ENCODE assay signal across 22 cellular contexts in genomic region chr17:70119545-70119944, GRCh38. TPM values are rescaled to one million over a fixed set of nuclear protein-coding genes. Genes with fewer than 3 reads are reported as not detected.
DNase-seq lines count a peak whose midpoint lies in the region; ATAC-seq, FAIRE-seq and TF ChIP-seq lines count a peak whose summit lies in the region.
"Had no signal": no experiment of that assay in that cellular context is flagged by ENCODE, and none has a peak within 500 bp of the region (broad histone marks: within the 10 kb centered on the region; RNA-seq: fewer than 3 reads in every experiment).

No MANE protein-coding gene starts in this region.

- no TSS peak for BruUV-seq in K562 (replicated peaks; lab: Mats Ljungman, UMichigan)

- TF ChIP-seq CTCF in K562 (IDR thresholded peaks at IDR 0.05 in 2 of 3, conservative IDR thresholded peaks at IDR 0.05 in 1 of 3; ENCODE audit: insufficient read depth in 2 of 3, low read depth in 1 of 3, low read length in 3 of 3): no peak

- POLR2A ChIA-PET in K562 (lab: Yijun Ruan, JAX): interaction anchor here (0.8 kb wide), 1 partner anchor 8 kb away, joined by 3 read pairs; no protein-coding TSS in a partner anchor

- ATAC-seq in K562: peak; percentile 35

- H3K27me3 ChIP-seq in BLaER1 (no peaks in the 10 kb centered on the region), Karpas-422 (ENCODE audit: low read length) (no peaks in the 10 kb centered on the region), K562 (ENCODE audit: control insufficient read depth in 2 of 2, insufficient read depth in 2 of 2, low read length in 2 of 2) (no peaks in the 10 kb centered on the region)

- no peak for TF ChIP-seq POLR2A in K562 (conservative IDR thresholded peaks at IDR 0.05)

- no peaks in the 10 kb centered on the region for H3K79me2 ChIP-seq in Karpas-422 (ENCODE audit: low read length)
- H3K79me2 ChIP-seq in K562 (ENCODE audit: control insufficient read depth, insufficient read depth, low read length): peaks cover 94% of the 10 kb centered on the region

- CTCF ChIA-PET in K562 (lab: Yijun Ruan, JAX; ENCODE audit: low intra/inter-chr PET ratio): no interaction called here

- H3K4me3 Mint-ChIP-seq in activated T-helper 1 cell treated with anti-CD3 and anti-CD28 coated beads, Interleukin-12 subunit alpha, Interleukin-12 subunit beta, Interleukin-2, Interleukin-4 antibody, amounts not matched to agents 30 ng/mL and 10 ng/mL and 1 ng/mL, durations not matched to agents 14 hours and 24 hours and 36 hours: no peak overlapping the region
- H3K4me3 Mint-ChIP-seq: CD4-positive, alpha-beta T cell had no signal

- H2AFZ ChIP-seq in Karpas-422 (ENCODE audit: low read length) (no peak overlapping the region), K562 (ENCODE audit: low read depth, low read length) (no peak overlapping the region)

- intact Hi-C loops in K562 (cut with micrococcal nuclease): no loop called here
- intact Hi-C loops in activated T-helper 1 cell treated with anti-CD3 and anti-CD28 coated beads, Interleukin-12 subunit alpha, Interleukin-12 subunit beta, Interleukin-2, Interleukin-4 antibody, amounts not matched to agents 30 ng/mL and 10 ng/mL and 1 ng/mL, durations not matched to agents 14 hours and 24 hours and 36 hours (cut with micrococcal nuclease): no loop called here

- H4K20me1 ChIP-seq in BLaER1 (no peaks in the 10 kb centered on the region), Karpas-422 (ENCODE audit: insufficient read depth, low read depth, low read length) (no peaks in the 10 kb centered on the region), K562 (replicated peaks; ENCODE audit: control insufficient read depth, insufficient read depth, low read length) (no peaks in the 10 kb centered on the region)

- H3K9ac ChIP-seq in BLaER1: no peak overlapping the region
- H3K9ac ChIP-seq in Karpas-422 (ENCODE audit: low read length): no peak overlapping the region
- H3K9ac ChIP-seq in K562 (ENCODE audit: insufficient read depth in 1 of 2, low read depth in 2 of 2, low read length in 2 of 2): no peak overlapping the region

- no peak overlapping the region for H3K4me3 ChIP-seq in BLaER1
- H3K4me3 ChIP-seq in Karpas-422 (ENCODE audit: low read length): peak overlapping the region; percentile 31; the same call in 1 of the 2 replicates
- H3K4me3 ChIP-seq in K562: no peak overlapping the region

- peaks cover 4% of the 10 kb centered on the region for H3K9me3 Mint-ChIP-seq in activated T-helper 1 cell treated with anti-CD3 and anti-CD28 coated beads, Interleukin-12 subunit alpha, Interleukin-12 subunit beta, Interleukin-2, Interleukin-4 antibody, amounts not matched to agents 30 ng/mL and 10 ng/mL and 1 ng/mL, durations not matched to agents 14 hours and 24 hours and 36 hours
- H3K9me3 Mint-ChIP-seq: HFFc6 had no signal

- peaks cover 25% of the 10 kb centered on the region for H3K9me3 ChIP-seq in BLaER1
- no peaks in the 10 kb centered on the region for H3K9me3 ChIP-seq in Karpas-422 (ENCODE audit: low read length)
- H3K9me3 ChIP-seq in K562 (replicated peaks; ENCODE audit: control insufficient read depth, insufficient read depth, low read depth, low read length): no peaks in the 10 kb centered on the region

- no peaks in the 10 kb centered on the region for H3K4me1 Mint-ChIP-seq in activated T-helper 1 cell treated with anti-CD3 and anti-CD28 coated beads, Interleukin-12 subunit alpha, Interleukin-12 subunit beta, Interleukin-2, Interleukin-4 antibody, amounts not matched to agents 30 ng/mL and 10 ng/mL and 1 ng/mL, durations not matched to agents 14 hours and 24 hours and 36 hours (ENCODE audit: low read depth)

- peaks cover 18% of the 10 kb centered on the region for H3K36me3 ChIP-seq in BLaER1
- H3K36me3 ChIP-seq in Karpas-422 (ENCODE audit: insufficient read depth, low read length): no peaks in the 10 kb centered on the region
- peaks cover 52% of the 10 kb centered on the region; the same call in 2 of the 3 replicates for H3K36me3 ChIP-seq in K562 (ENCODE audit: control insufficient read depth, insufficient read depth, low read length)

- H3K9me2 ChIP-seq in Karpas-422 (replicated peaks; ENCODE audit: insufficient read depth, low read length): no peaks in the 10 kb centered on the region

- no peak overlapping the region for H3K27ac Mint-ChIP-seq in activated T-helper 1 cell treated with anti-CD3 and anti-CD28 coated beads, Interleukin-12 subunit alpha, Interleukin-12 subunit beta, Interleukin-2, Interleukin-4 antibody, amounts not matched to agents 30 ng/mL and 10 ng/mL and 1 ng/mL, durations not matched to agents 14 hours and 24 hours and 36 hours
- H3K27ac Mint-ChIP-seq: CD4-positive, alpha-beta T cell; HFFc6 had no signal

- no peaks in the 10 kb centered on the region for H3K36me3 Mint-ChIP-seq in activated T-helper 1 cell treated with anti-CD3 and anti-CD28 coated beads, Interleukin-12 subunit alpha, Interleukin-12 subunit beta, Interleukin-2, Interleukin-4 antibody, amounts not matched to agents 30 ng/mL and 10 ng/mL and 1 ng/mL, durations not matched to agents 14 hours and 24 hours and 36 hours (ENCODE audit: low read depth)

- FAIRE-seq in K562 (lab: Jason Lieb, UNC): no peak
- FAIRE-seq: D721Med, G401.6, GM12891 had no signal

- H3K27me3 Mint-ChIP-seq in activated T-helper 1 cell treated with anti-CD3 and anti-CD28 coated beads, Interleukin-12 subunit alpha, Interleukin-12 subunit beta, Interleukin-2, Interleukin-4 antibody, amounts not matched to agents 30 ng/mL and 10 ng/mL and 1 ng/mL, durations not matched to agents 14 hours and 24 hours and 36 hours (ENCODE audit: insufficient read depth): peaks cover 2% of the 10 kb centered on the region
- H3K27me3 Mint-ChIP-seq: CD4-positive, alpha-beta T cell had no signal

- DNase-seq in Karpas-422 (no peak), K562 (ENCODE audit: extremely low read depth in 1 of 4, low spot score in 3 of 4) (no peak), iPS DF 19.7 (ENCODE audit: low read depth, low spot score) (peak; percentile 12), HuH-7.5 (ENCODE audit: low spot score) (no peak), kidney tubule cell (ENCODE audit: low spot score) (no peak)
- no peak for DNase-seq in stimulated activated CD4-positive, alpha-beta T cell treated with anti-CD3 and anti-CD28 coated beads, Interleukin-4, amount 100 ng/mL, for 24 hours
- DNase-seq in activated T-helper 1 cell treated with anti-CD3 and anti-CD28 coated beads, Interleukin-12 subunit alpha, Interleukin-12 subunit beta, Interleukin-2, Interleukin-4 antibody, amounts not matched to agents 30 ng/mL and 10 ng/mL and 1 ng/mL, durations not matched to agents 14 hours and 24 hours and 36 hours (ENCODE audit: low spot score): no peak
- DNase-seq: 8988T; AML-193; C1 segment of cervical spinal cord; CD4-positive, alpha-beta T cell; COR-L47; DMS153; DMS79 treated with DMSO at 0.1 percent for 48 hours; GOT3; HFFc6; IMR-90 had no signal

- H3K4me2 ChIP-seq in BLaER1 (peak overlapping the region; percentile 56), Karpas-422 (ENCODE audit: low read depth, low read length, poor library complexity, severe bottlenecking) (peak overlapping the region; percentile 58), K562 (ENCODE audit: insufficient read depth, low read length) (no peak overlapping the region)

- H3K27ac ChIP-seq in BLaER1 (no peak overlapping the region), Karpas-422 (ENCODE audit: low read length) (no peak overlapping the region), K562 (ENCODE audit: extremely low read depth, low read depth, low read length) (no peak overlapping the region)
- H3K27ac ChIP-seq: HL-60 had no signal

- in situ Hi-C loops in K562 (cut with MboI): no loop called here

- WGBS in K562 (ENCODE audit: insufficient coverage, low coverage, missing lambda C conversion rate): no CpG with 5 or more reads among the region's 1 CpG

- no peak for TF ChIP-seq RAD21 in K562 (CRISPR knock-in tag; conservative IDR thresholded peaks at IDR 0.05 in 1 of 2, IDR thresholded peaks at IDR 0.05 in 1 of 2)

- H3K4me1 ChIP-seq in BLaER1 (peaks cover 57% of the 10 kb centered on the region), Karpas-422 (ENCODE audit: low read length) (peaks cover 46% of the 10 kb centered on the region), K562 (replicated peaks in 1 of 2; ENCODE audit: control insufficient read depth in 2 of 2, insufficient read depth in 2 of 2, low read length in 2 of 2) (peaks cover 0 to 12% of the 10 kb centered on the region in 2 experiments; a peak in 2 of 5 replicates)

- H3K9me1 ChIP-seq in K562 (ENCODE audit: control insufficient read depth, insufficient read depth, low read length): no peaks in the 10 kb centered on the region

- no peak for TF ChIP-seq EP300 in K562 (IDR thresholded peaks at IDR 0.05; ENCODE audit: low read length)

RNA-seq across cellular contexts. Expression of gene KCNJ16, which starts 44.5 kb away (rescaled TPM):
- not detected in 2 replicates for total RNA-seq in Karpas-422 (2014; rRNA removed; shearing (Covaris generic); ENCODE audit: low replicate concordance)
- total RNA-seq in K562 (2011; cell fraction: chromatin; rRNA removed; ENCODE audit: low replicate concordance): 0.33 TPM in 1 of 2 replicates, not detected in the other
- total RNA-seq in K562 (2011; cell fraction: nucleolus; rRNA removed): not detected in 2 replicates
- total RNA-seq in K562 (2011; cell fraction: nucleoplasm; rRNA removed): 0.23 TPM in 1 of 2 replicates, not detected in the other
- total RNA-seq in K562 (2014; rRNA removed) (0.04 TPM in 1 of 2 replicates, not detected in the other), K562 (2014; rRNA removed; fragmentation: Illumina TruSeq; extraction: Trizol) (0.06 and 0.07 TPM in 2 replicates), K562 (2015; rRNA removed; fragmentation: Illumina TruSeq; extraction: Trizol) (not detected in 2 replicates), K562 (2021) (0.04 TPM in 1 of 2 replicates, not detected in the other)
- polyA plus RNA-seq in K562 (2011; rRNA removed) (not detected in 2 replicates), K562 (2014; fragmentation: Illumina TruSeq; extraction: Trizol) (not detected in 2 replicates), K562 (2014; fragmentation: Nextera tagmentation; extraction: Ambion mirVana) (under 1 TPM; 0.28 to 0.75 TPM), K562 (2014; rRNA removed) (0.01 TPM in 1 of 2 replicates, not detected in the other)
- polyA plus RNA-seq in K562 (2011; cell fraction: cytosol; rRNA removed): not detected in 2 replicates
- polyA plus RNA-seq in K562 (2011; cell fraction: nucleus; rRNA removed): not detected in 2 replicates
- polyA plus RNA-seq in K562 (2012): 0.61 and 1.3 TPM in 2 replicates
- polyA minus RNA-seq in K562 (2011; rRNA and poly(A)+ RNA removed): not detected in 2 replicates
- not detected in 2 replicates for polyA minus RNA-seq in K562 (2011; cell fraction: cytosol; rRNA and poly(A)+ RNA removed)
- not detected in 2 replicates for polyA minus RNA-seq in K562 (2011; cell fraction: nucleus; rRNA and poly(A)+ RNA removed)
- not detected in 2 replicates for total RNA-seq in activated T-helper 1 cell treated with anti-CD3 and anti-CD28 coated beads, Interleukin-12 subunit alpha, Interleukin-12 subunit beta, Interleukin-2, Interleukin-4 antibody, amounts not matched to agents 30 ng/mL and 10 ng/mL and 1 ng/mL, durations not matched to agents 14 hours and 24 hours and 36 hours
- total RNA-seq: CD4-positive, alpha-beta T cell; HFFc6; IMR-90 had no signal
- polyA plus RNA-seq: IMR-90 had no signal

RNA-seq across cellular contexts. Expression of gene KCNJ2, which starts 49.8 kb away (rescaled TPM):
- total RNA-seq in Karpas-422 (2014; rRNA removed; shearing (Covaris generic); ENCODE audit: low replicate concordance): not detected in 2 replicates
- 0.12 TPM in 1 of 2 replicates, not detected in the other for total RNA-seq in K562 (2011; cell fraction: chromatin; rRNA removed; ENCODE audit: low replicate concordance)
- not detected in 2 replicates for total RNA-seq in K562 (2011; cell fraction: nucleolus; rRNA removed)
- total RNA-seq in K562 (2011; cell fraction: nucleoplasm; rRNA removed): not detected in 2 replicates
- total RNA-seq in K562 (2014; rRNA removed) (not detected in 2 replicates), K562 (2014; rRNA removed; fragmentation: Illumina TruSeq; extraction: Trizol) (not detected in 2 replicates), K562 (2015; rRNA removed; fragmentation: Illumina TruSeq; extraction: Trizol) (not detected in 2 replicates), K562 (2021) (not detected in 2 replicates)
- polyA plus RNA-seq in K562 (2011; rRNA removed) (not detected in 2 replicates), K562 (2014; fragmentation: Illumina TruSeq; extraction: Trizol) (not detected in 2 replicates), K562 (2014; fragmentation: Nextera tagmentation; extraction: Ambion mirVana) (not detected), K562 (2014; rRNA removed) (not detected in 2 replicates)
- polyA plus RNA-seq in K562 (2011; cell fraction: cytosol; rRNA removed): not detected in 2 replicates
- polyA plus RNA-seq in K562 (2011; cell fraction: nucleus; rRNA removed): not detected in 2 replicates
- polyA plus RNA-seq in K562 (2012): not detected in 2 replicates
- polyA minus RNA-seq in K562 (2011; rRNA and poly(A)+ RNA removed): 0.04 TPM in 1 of 2 replicates, not detected in the other
- not detected in 2 replicates for polyA minus RNA-seq in K562 (2011; cell fraction: cytosol; rRNA and poly(A)+ RNA removed)
- polyA minus RNA-seq in K562 (2011; cell fraction: nucleus; rRNA and poly(A)+ RNA removed): not detected in 2 replicates
- 0.05 TPM in 1 of 2 replicates, not detected in the other for total RNA-seq in activated T-helper 1 cell treated with anti-CD3 and anti-CD28 coated beads, Interleukin-12 subunit alpha, Interleukin-12 subunit beta, Interleukin-2, Interleukin-4 antibody, amounts not matched to agents 30 ng/mL and 10 ng/mL and 1 ng/mL, durations not matched to agents 14 hours and 24 hours and 36 hours
- total RNA-seq: CD4-positive, alpha-beta T cell had no signal
